In genomic region chr11:74278103-74278502, GRCh38 we compare ENCODE assay signal across 27 cellular contexts. TPM values are rescaled to one million over a fixed set of nuclear protein-coding genes. Genes with fewer than 3 reads are reported as not detected.
A peak's percentile ranks its signal among the peaks of the same experiment; 100 is the strongest.
DNase-seq lines count a peak whose midpoint lies in the region; TF ChIP-seq lines count a peak whose summit lies in the region.
"Had no signal": no experiment of that assay in that cellular context is flagged by ENCODE, and none has a peak within 500 bp of the region (broad histone marks: within the 10 kb centered on the region; RNA-seq: fewer than 3 reads in every experiment).

No MANE protein-coding gene starts in this region.

- POLR2A ChIA-PET in MCF 10A (lab: Yijun Ruan, JAX), result interaction anchor here (0.6 to 1.4 kb wide), 6 partner anchors 8 to 314 kb away, joined by 3 to 5 read pairs (median 3); partner anchors contain the start of gene PGM2L1

- TSS peak; percentile 75 for BruUV-seq in MCF 10A (replicated peaks; lab: Mats Ljungman, UMichigan)

- no peaks in the 10 kb centered on the region for H3K9me3 Mint-ChIP-seq in MCF 10A (ENCODE audit: unreplicated experiment)
- H3K9me3 Mint-ChIP-seq: activated CD4-positive, alpha-beta memory T cell treated with anti-CD3 and anti-CD28 coated beads for 36 hours; IgD-negative memory B cell; nephron had no signal

- H3K36me3 ChIP-seq in breast epithelium (no peaks in the 10 kb centered on the region), esophagus muscularis mucosa (no peaks in the 10 kb centered on the region), prostate gland (no peaks in the 10 kb centered on the region)
- H3K36me3 ChIP-seq: tibial nerve had no signal

- no peaks in the 10 kb centered on the region for H3K36me3 Mint-ChIP-seq in MCF 10A (ENCODE audit: insufficient read depth, unreplicated experiment)
- H3K36me3 Mint-ChIP-seq: activated CD4-positive, alpha-beta memory T cell treated with anti-CD3 and anti-CD28 coated beads for 36 hours; brain; CD4-positive, CD25-positive, alpha-beta regulatory T cell; IgD-negative memory B cell had no signal

- no peaks in the 10 kb centered on the region for H3K27me3 Mint-ChIP-seq in MCF 10A (ENCODE audit: insufficient read depth, unreplicated experiment)

- no peak for DNase-seq in MCF 10A (ENCODE audit: unreplicated experiment)
- DNase-seq in breast epithelium (ENCODE audit: low spot score in 2 of 2), result no peak
- no peak for DNase-seq in esophagus muscularis mucosa (ENCODE audit: extremely low spot score)
- DNase-seq in prostate gland (ENCODE audit: low spot score), result no peak
- DNase-seq in NCI-H2171 (lab: John Stamatoyannopoulos, UW), result no peak
- DNase-seq in NCI-H748 treated with DMSO at 0.1 percent for 48 hours (lab: John Stamatoyannopoulos, UW), result no peak
- DNase-seq in stimulated activated CD4-positive, alpha-beta T cell treated with anti-CD3 and anti-CD28 coated beads, Interleukin-4, amount 100 ng/mL, for 4 hours, result no peak
- no peak for DNase-seq in activated CD4-positive, alpha-beta T cell treated with anti-CD3 and anti-CD28 coated beads for 48 hours
- DNase-seq: 8988T; activated CD4-positive, alpha-beta memory T cell treated with anti-CD3 and anti-CD28 coated beads for 36 hours; activated CD4-positive, CD25-positive, alpha-beta regulatory T cell treated with anti-CD3 and anti-CD28 coated beads, Interleukin-2, amount 50 U/mL, for 72 hours; activated CD8-positive, alpha-beta memory T cell treated with anti-CD3 and anti-CD28 coated beads, Interleukin-2, amount 50 U/mL, for 4 hours; activated naive CD4-positive, alpha-beta T cell treated with anti-CD3 and anti-CD28 coated beads for 36 hours; Calu3; CD4-positive, CD25-positive, alpha-beta regulatory T cell; DMS79 treated with DMSO at 0.1 percent for 48 hours; GDM1; NCI-H1048; NCI-H187; stimulated activated CD4-positive, alpha-beta T cell treated with anti-CD3 and anti-CD28 coated beads, Interleukin-4, amount 100 ng/mL, for 24 hours; T-helper 2 cell had no signal

- H3K4me1 ChIP-seq in breast epithelium, result no peaks in the 10 kb centered on the region
- H3K4me1 ChIP-seq in esophagus muscularis mucosa, result peaks cover 0 to 32% (median 24%) of the 10 kb centered on the region in 4 donors
- peaks cover 3% of the 10 kb centered on the region for H3K4me1 ChIP-seq in prostate gland (replicated peaks)
- H3K4me1 ChIP-seq: parathyroid adenoma, tibial nerve had no signal

- CTCF ChIA-PET in MCF 10A (lab: Yijun Ruan, JAX), result interaction anchor here (1.1 to 1.7 kb wide), 3 partner anchors 22 to 111 kb away, joined by 4 to 7 read pairs (median 4); no protein-coding TSS in a partner anchor

- H3K9me3 ChIP-seq in breast epithelium (no peaks in the 10 kb centered on the region), esophagus muscularis mucosa (no peaks in the 10 kb centered on the region), prostate gland (no peaks in the 10 kb centered on the region)
- H3K9me3 ChIP-seq: tibial nerve had no signal

- H3K27ac Mint-ChIP-seq in MCF 10A (ENCODE audit: low read depth, unreplicated experiment), result peak overlapping the region; percentile 55
- H3K27ac Mint-ChIP-seq: activated CD4-positive, alpha-beta memory T cell treated with anti-CD3 and anti-CD28 coated beads for 36 hours; activated naive CD4-positive, alpha-beta T cell treated with anti-CD3 and anti-CD28 coated beads for 36 hours; brain; CD4-positive, CD25-positive, alpha-beta regulatory T cell; IgD-negative memory B cell had no signal

- H3K4me3 ChIP-seq in breast epithelium (no peak overlapping the region), esophagus muscularis mucosa (no peak overlapping the region), prostate gland (no peak overlapping the region)
- H3K4me3 ChIP-seq: tibial nerve had no signal

- peaks cover 20% of the 10 kb centered on the region for H3K4me1 Mint-ChIP-seq in MCF 10A (ENCODE audit: insufficient read depth, unreplicated experiment)
- H3K4me1 Mint-ChIP-seq: brain; CD4-positive, CD25-positive, alpha-beta regulatory T cell; IgD-negative memory B cell had no signal

- TF ChIP-seq POLR2A in breast epithelium (IDR thresholded peaks at IDR 0.05) (no peak), esophagus muscularis mucosa (IDR thresholded peaks at IDR 0.05; ENCODE audit: low read depth) (no peak), prostate gland (IDR thresholded peaks at IDR 0.05) (no peak)

- WGBS in esophagus muscularis mucosa, result 93% methylated on average over 2 of the region's 2 CpGs
- WGBS in prostate gland, result 73% methylated on average over 2 of the region's 2 CpGs

- H3K27me3 ChIP-seq in breast epithelium, result no peaks in the 10 kb centered on the region
- no peaks in the 10 kb centered on the region for H3K27me3 ChIP-seq in esophagus muscularis mucosa
- no peaks in the 10 kb centered on the region for H3K27me3 ChIP-seq in prostate gland (replicated peaks; ENCODE audit: insufficient read depth)
- H3K27me3 ChIP-seq: tibial nerve had no signal

- H3K4me3 Mint-ChIP-seq in MCF 10A (ENCODE audit: unreplicated experiment), result peak overlapping the region; percentile 1
- H3K4me3 Mint-ChIP-seq: activated CD4-positive, alpha-beta memory T cell treated with anti-CD3 and anti-CD28 coated beads for 36 hours; activated naive CD4-positive, alpha-beta T cell treated with anti-CD3 and anti-CD28 coated beads for 36 hours; brain; CD4-positive, CD25-positive, alpha-beta regulatory T cell; IgD-negative memory B cell; nephron had no signal

- TF ChIP-seq CTCF in MCF 10A (IDR thresholded peaks at IDR 0.05; ENCODE audit: unreplicated experiment) (no peak), breast epithelium (IDR thresholded peaks at IDR 0.05) (no peak), esophagus muscularis mucosa (IDR thresholded peaks at IDR 0.05) (no peak), prostate gland (IDR thresholded peaks at IDR 0.05) (no peak)

- H3K27ac ChIP-seq in breast epithelium (no peak overlapping the region), esophagus muscularis mucosa (replicated peaks in 1 of 4) (peak overlapping the region; percentile 66 to 74 (median 72)), prostate gland (peak overlapping the region; percentile 22 to 49)
- H3K27ac ChIP-seq: parathyroid adenoma had no signal

- intact Hi-C loops in MCF 10A (cut with micrococcal nuclease), result no loop called here
- intact Hi-C loops in breast epithelium (cut with DNase I; ENCODE audit: low total_unique reads), result no loop called here
- intact Hi-C loops in esophagus muscularis mucosa (cut with DNase I), result loop anchor here (5.0 kb wide), 1 partner anchor 44 kb away; no protein-coding TSS in a partner anchor
- intact Hi-C loops in prostate gland (cut with DNase I), result loop anchor here (5.0 kb wide), 1 partner anchor 44 kb away; no protein-coding TSS in a partner anchor

- TF ChIP-seq EP300 in esophagus muscularis mucosa (IDR thresholded peaks at IDR 0.05), result no peak

RNA-seq across cellular contexts. Expression of gene P4HA3, which starts 33.3 kb away (rescaled TPM):
- total RNA-seq in MCF 10A (2022) (0.15 and 0.93 TPM in 2 replicates), breast epithelium (under 1 TPM; 0.29 to 0.66 (median 0.48) TPM), esophagus muscularis mucosa (1 to 10 TPM in 2 of 4 donors, under 1 TPM in 2; 0.71 to 2.1 (median 1.1) TPM), prostate gland (1 to 10 TPM in 1 of 2 donors, under 1 TPM in 1; 0.80 to 1.9 TPM)
- total RNA-seq: activated CD4-positive, alpha-beta memory T cell treated with anti-CD3 and anti-CD28 coated beads for 36 hours; activated naive CD4-positive, alpha-beta T cell treated with anti-CD3 and anti-CD28 coated beads for 36 hours; Calu3; CD4-positive, CD25-positive, alpha-beta regulatory T cell; H1 had no signal

Comparison
In these comparisons a context has a peak if more than half of its experiments do, and no peak if none do; other contexts are left out.
1. H3K27ac ChIP-seq: peak in esophagus muscularis mucosa (4 of 4) and prostate gland (2 of 2); none in breast epithelium (0 of 2).
2. intact Hi-C loops: an anchor here in esophagus muscularis mucosa (5.0 kb wide) and prostate gland (5.0 kb wide); none called in MCF 10A and breast epithelium.